Comparison of ENCODE assay signal across 8 cellular contexts in the genomic region with DNA sequence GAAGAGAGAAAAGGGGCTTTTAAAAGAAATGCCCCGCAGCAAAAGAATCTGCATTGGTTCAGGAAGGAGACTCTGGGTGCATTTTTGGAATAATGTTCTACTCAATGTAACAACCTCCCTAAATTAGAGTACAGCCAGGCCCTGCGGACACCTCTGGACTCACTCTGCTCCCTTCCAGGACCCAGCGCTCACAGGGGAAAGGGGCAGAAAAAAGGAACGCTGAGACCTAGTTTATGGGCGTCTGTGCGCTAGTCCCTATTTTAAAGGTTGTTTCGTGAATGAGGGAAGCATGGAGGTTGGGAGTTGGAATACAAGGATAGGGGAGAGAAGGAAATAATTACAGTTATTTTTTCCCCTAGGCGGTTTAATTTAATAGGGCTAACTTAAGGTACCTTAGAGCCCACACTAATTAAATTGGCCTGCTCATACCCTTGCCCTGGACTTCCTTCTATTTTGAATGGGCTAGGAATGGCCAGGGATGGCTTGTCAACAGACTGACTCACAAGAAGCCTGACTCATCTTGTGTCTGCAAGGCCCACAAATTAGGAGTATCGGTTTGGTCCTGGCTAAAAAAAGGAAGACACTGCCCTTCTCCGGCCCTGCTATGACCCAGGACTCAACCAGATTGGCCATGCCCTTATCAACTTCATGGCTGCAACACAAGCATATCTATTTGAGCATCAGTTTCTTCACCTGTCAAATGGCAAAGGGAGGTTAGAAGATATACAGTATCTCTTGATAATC. TPM values are rescaled to one million over a fixed set of nuclear protein-coding genes. Genes with fewer than 3 reads are reported as not detected.
DNase-seq lines count a peak whose midpoint lies in the region; TF ChIP-seq lines count a peak whose summit lies in the region.

No MANE protein-coding gene starts in this region.

- peak overlapping the region; percentile 8; the same call in 1 of the 2 replicates for H3K27ac ChIP-seq in SJCRH30
- H3K27ac ChIP-seq in endodermal cell (ENCODE audit: low read depth, low read length), result peak overlapping the region; percentile 96

- peak overlapping the region; percentile 94 for H3K27ac Mint-ChIP-seq in activated T-cell treated with anti-CD3 and anti-CD28 coated beads, Interleukin-2, amount 50 U/mL, for 24 hours
- H3K27ac Mint-ChIP-seq in endodermal cell (peak overlapping the region; percentile 99), nephron (peak overlapping the region; percentile 100)

- H3K4me1 ChIP-seq in SJCRH30, result peaks cover 9% of the 10 kb centered on the region
- H3K4me1 ChIP-seq in endodermal cell (ENCODE audit: control insufficient read depth, insufficient read depth, low read length), result peaks cover 15% of the 10 kb centered on the region

- peaks cover 14% of the 10 kb centered on the region for H3K36me3 Mint-ChIP-seq in activated T-cell treated with anti-CD3 and anti-CD28 coated beads, Interleukin-2, amount 50 U/mL, for 24 hours (ENCODE audit: low read depth)
- H3K36me3 Mint-ChIP-seq in endodermal cell (ENCODE audit: low read depth) (peaks cover 15% of the 10 kb centered on the region), nephron (ENCODE audit: low read depth) (peaks cover 13% of the 10 kb centered on the region)

- H3K9ac ChIP-seq in endodermal cell (ENCODE audit: extremely low read depth, low read length, poor library complexity, severe bottlenecking), result peak overlapping the region; percentile 95

- TF ChIP-seq CTCF in endodermal cell (conservative IDR thresholded peaks at IDR 0.05) (no peak), nephron (IDR thresholded peaks at IDR 0.05; ENCODE audit: unreplicated experiment in 3 of 3) (no peak), GM20000 (IDR thresholded peaks at IDR 0.05; ENCODE audit: extremely low read depth, missing control alignments) (no peak)

- no peak for DNase-seq in activated T-cell treated with anti-CD3 and anti-CD28 coated beads, Interleukin-2, amount 50 U/mL, for 24 hours
- no peak for DNase-seq in activated T-cell treated with anti-CD3 and anti-CD28 coated beads, Interleukin-2, amount 50 U/mL, for 1 hour
- peak in 1 of 2 experiments; percentile 57 for DNase-seq in SJCRH30
- peak; percentile 71 for DNase-seq in endodermal cell
- no peak for DNase-seq in GM20000 (ENCODE audit: low spot score)
- DNase-seq in occipital lobe (lab: John Stamatoyannopoulos, UW), result no peak
- DNase-seq in HuH-7.5 (ENCODE audit: low spot score), result no peak

- no peaks in the 10 kb centered on the region for H3K27me3 Mint-ChIP-seq in activated T-cell treated with anti-CD3 and anti-CD28 coated beads, Interleukin-2, amount 50 U/mL, for 24 hours
- H3K27me3 Mint-ChIP-seq in endodermal cell (ENCODE audit: insufficient read depth) (no peaks in the 10 kb centered on the region), nephron (ENCODE audit: low read depth) (peaks cover 13% of the 10 kb centered on the region)

- WGBS in endodermal cell (ENCODE audit: insufficient coverage in 1 of 2, insufficient read length in 1 of 2), 2 experiments, result 33 to 36% methylated on average over 7 to 10 of the region's 10 CpGs

- H3K9me3 ChIP-seq in SJCRH30 (replicated peaks) (no peaks in the 10 kb centered on the region), endodermal cell (ENCODE audit: control insufficient read depth, low read length) (no peaks in the 10 kb centered on the region)

- H3K27me3 ChIP-seq in SJCRH30, result no peaks in the 10 kb centered on the region
- no peaks in the 10 kb centered on the region for H3K27me3 ChIP-seq in endodermal cell (ENCODE audit: control insufficient read depth, insufficient read depth, low read length, poor library complexity, severe bottlenecking)

- H3K4me1 Mint-ChIP-seq in activated T-cell treated with anti-CD3 and anti-CD28 coated beads, Interleukin-2, amount 50 U/mL, for 24 hours (ENCODE audit: low read depth), result peaks cover 55% of the 10 kb centered on the region
- H3K4me1 Mint-ChIP-seq in endodermal cell, result peaks cover 51% of the 10 kb centered on the region
- peaks cover 56% of the 10 kb centered on the region for H3K4me1 Mint-ChIP-seq in nephron

- H3K4me3 ChIP-seq in SJCRH30 (peak overlapping the region; percentile 96), endodermal cell (ENCODE audit: low read length) (peak overlapping the region; percentile 59)

- no peaks in the 10 kb centered on the region for H3K9me3 Mint-ChIP-seq in activated T-cell treated with anti-CD3 and anti-CD28 coated beads, Interleukin-2, amount 50 U/mL, for 24 hours
- H3K9me3 Mint-ChIP-seq in endodermal cell, result no peaks in the 10 kb centered on the region
- H3K9me3 Mint-ChIP-seq in nephron, result no peaks in the 10 kb centered on the region

- no peaks in the 10 kb centered on the region for H3K36me3 ChIP-seq in SJCRH30
- peaks cover 18% of the 10 kb centered on the region for H3K36me3 ChIP-seq in endodermal cell (ENCODE audit: control insufficient read depth, insufficient read depth, low read length)

- peak overlapping the region; percentile 86 for H3K4me3 Mint-ChIP-seq in activated T-cell treated with anti-CD3 and anti-CD28 coated beads, Interleukin-2, amount 50 U/mL, for 24 hours
- peak overlapping the region; percentile 88 for H3K4me3 Mint-ChIP-seq in endodermal cell
- H3K4me3 Mint-ChIP-seq in nephron, result peak overlapping the region; percentile 95 to 99 (median 98)

RNA-seq across cellular contexts. Expression of gene SSBP3, which starts 1.9 kb away (rescaled TPM):
- 27.0 and 32.1 TPM in 2 replicates for total RNA-seq in SJCRH30 (2014; rRNA removed; shearing (Covaris generic))
- total RNA-seq in endodermal cell, result 100 to 1,000 TPM; 342 TPM
- polyA plus RNA-seq in endodermal cell (2013, experiment 1 of 2), result 245 TPM
- 232 TPM for polyA plus RNA-seq in endodermal cell (2013, experiment 2 of 2)
- total RNA-seq in occipital lobe, result 46.8 TPM
